18 cellular contexts compared by ENCODE assay signal in genomic region chr17:61662771-61663170, GRCh38.
DNase-seq lines count a peak whose midpoint lies in the region; TF ChIP-seq lines count a peak whose summit lies in the region.
"Had no signal": no experiment of that assay in that cellular context is flagged by ENCODE, and none has a peak within 500 bp of the region (broad histone marks: within the 10 kb centered on the region; RNA-seq: fewer than 3 reads in every experiment).

No MANE protein-coding gene starts in this region.

- H3K4me3 ChIP-seq in adipocyte (ENCODE audit: low read length) (no peak overlapping the region), fibroblast of mammary gland (ENCODE audit: control insufficient read depth, low read depth, low read length) (no peak overlapping the region), osteoblast (ENCODE audit: insufficient read depth, low read length) (no peak overlapping the region), H7 (ENCODE audit: insufficient read depth, low read depth, low read length) (no peak overlapping the region), uterus (no peak overlapping the region), trophoblast cell (ENCODE audit: low read depth, low read length) (no peak overlapping the region)
- H3K4me3 ChIP-seq: Peyer's patch had no signal

- intact Hi-C loops in uterus (cut with DNase I; ENCODE audit: low total_unique reads): no loop called here

- H2BK5ac ChIP-seq in trophoblast cell (ENCODE audit: low read depth, low read length, poor library complexity): no peak overlapping the region

- H3K9ac ChIP-seq in adipocyte (ENCODE audit: low read length): no peak overlapping the region
- H3K9ac ChIP-seq in trophoblast cell (ENCODE audit: low read length): no peak overlapping the region

- H3K18ac ChIP-seq in trophoblast cell (ENCODE audit: low read length): no peak overlapping the region

- H4K12ac ChIP-seq in trophoblast cell (ENCODE audit: low read depth, low read length): no peak overlapping the region

- no peak overlapping the region for H3K27ac ChIP-seq in osteoblast (ENCODE audit: low read depth, low read length)
- no peak overlapping the region for H3K27ac ChIP-seq in uterus
- H3K27ac ChIP-seq in trophoblast cell (ENCODE audit: low read depth, low read length): no peak overlapping the region
- H3K27ac ChIP-seq: C4-2B, Peyer's patch had no signal

- no peak overlapping the region for H3K14ac ChIP-seq in trophoblast cell (ENCODE audit: low read length)

- H2AFZ ChIP-seq in osteoblast (ENCODE audit: low read length) (no peak overlapping the region), trophoblast cell (ENCODE audit: insufficient read depth, low read length, poor library complexity) (no peak overlapping the region)

- H3K23ac ChIP-seq in trophoblast cell (ENCODE audit: low read length): no peak overlapping the region

- H3K4me2 ChIP-seq in osteoblast (ENCODE audit: insufficient read depth, low read length) (no peak overlapping the region), trophoblast cell (ENCODE audit: low read length) (no peak overlapping the region)

- no peak overlapping the region for H3K4ac ChIP-seq in trophoblast cell (ENCODE audit: low read depth, low read length)

- TF ChIP-seq CTCF in fibroblast of mammary gland (conservative IDR thresholded peaks at IDR 0.05; ENCODE audit: control insufficient read depth, insufficient read depth, low read depth, low read length): no peak
- TF ChIP-seq CTCF in osteoblast (IDR thresholded peaks at IDR 0.05; ENCODE audit: extremely low read depth, low read depth, low read length): no peak
- no peak for TF ChIP-seq CTCF in uterus (IDR thresholded peaks at IDR 0.05)

- no peak overlapping the region for H4K8ac ChIP-seq in trophoblast cell (ENCODE audit: low read depth, low read length)

- H2BK120ac ChIP-seq in trophoblast cell (ENCODE audit: insufficient read depth, low read length, poor library complexity): no peak overlapping the region

- H4K91ac ChIP-seq in trophoblast cell (ENCODE audit: low read depth, low read length): no peak overlapping the region

- H3K79me2 ChIP-seq in osteoblast (ENCODE audit: insufficient read depth, low read length): no peaks in the 10 kb centered on the region
- no peaks in the 10 kb centered on the region for H3K79me2 ChIP-seq in trophoblast cell (ENCODE audit: control insufficient read depth, insufficient read depth, low read length, poor library complexity)

- no peak overlapping the region for H2BK12ac ChIP-seq in trophoblast cell (ENCODE audit: low read length)

- no peaks in the 10 kb centered on the region for H3K27me3 ChIP-seq in adipocyte (replicated peaks; ENCODE audit: control insufficient read depth, insufficient read depth, low read length)
- H3K27me3 ChIP-seq in osteoblast (ENCODE audit: insufficient read depth, low read length): no peaks in the 10 kb centered on the region
- H3K27me3 ChIP-seq in H7 (ENCODE audit: control insufficient read depth, insufficient read depth, low read length): no peaks in the 10 kb centered on the region
- no peaks in the 10 kb centered on the region for H3K27me3 ChIP-seq in uterus
- H3K27me3 ChIP-seq in trophoblast cell (ENCODE audit: insufficient read depth, low read length): no peaks in the 10 kb centered on the region
- H3K27me3 ChIP-seq: Peyer's patch had no signal

- no peaks in the 10 kb centered on the region for H3K79me1 ChIP-seq in trophoblast cell (ENCODE audit: low read length)

- no peak for TF ChIP-seq POLR2A in uterus (IDR thresholded peaks at IDR 0.05)

- H3K36me3 ChIP-seq in adipocyte (ENCODE audit: control insufficient read depth, insufficient read depth, low read length, severe bottlenecking) (no peaks in the 10 kb centered on the region), osteoblast (ENCODE audit: insufficient read depth, low read length) (no peaks in the 10 kb centered on the region), H7 (replicated peaks; ENCODE audit: control insufficient read depth, insufficient read depth, low read length) (no peaks in the 10 kb centered on the region), uterus (no peaks in the 10 kb centered on the region), trophoblast cell (ENCODE audit: control insufficient read depth in 1 of 2, insufficient read depth in 2 of 2, low read length in 2 of 2) (no peaks in the 10 kb centered on the region)
- H3K36me3 ChIP-seq: Peyer's patch had no signal

- H4K20me1 ChIP-seq in osteoblast (ENCODE audit: insufficient read depth, low read length): no peaks in the 10 kb centered on the region

- DNase-seq in GM03348 (ENCODE audit: low spot score) (peak; percentile 13), adipocyte (ENCODE audit: low read depth) (peak; percentile 38), fibroblast of mammary gland (ENCODE audit: low read depth) (peak; percentile 65), osteoblast (ENCODE audit: insufficient read length, low spot score, missing footprints) (peak; percentile 1), H7 (no peak), uterus (no peak), NCI-H2196 (lab: John Stamatoyannopoulos, UW; ENCODE audit: unreplicated experiment) (no peak), trophoblast cell (no peak)
- DNase-seq: Calu3; CD8-positive, alpha-beta memory T cell; KG1; NCI-H1092 treated with DMSO at 0.1 percent for 48 hours; NCI-H1436 treated with DMSO at 0.1 percent for 48 hours; NCI-H1930; NCI-H2227 treated with DMSO at 0.1 percent for 48 hours; NCI-H524 treated with DMSO at 0.1 percent for 48 hours; Peyer's patch had no signal

- no peaks in the 10 kb centered on the region for H3K9me3 ChIP-seq in adipocyte (ENCODE audit: control insufficient read depth, low read length)
- H3K9me3 ChIP-seq in osteoblast (ENCODE audit: low read depth, low read length): no peaks in the 10 kb centered on the region
- no peaks in the 10 kb centered on the region for H3K9me3 ChIP-seq in uterus
- no peaks in the 10 kb centered on the region for H3K9me3 ChIP-seq in trophoblast cell (ENCODE audit: insufficient read depth, low read depth, low read length)
- H3K9me3 ChIP-seq: Peyer's patch had no signal

- H2AK5ac ChIP-seq in trophoblast cell (ENCODE audit: low read length): no peak overlapping the region

- H3K4me1 ChIP-seq in adipocyte (ENCODE audit: control insufficient read depth, insufficient read depth, low read length): peaks cover 4% of the 10 kb centered on the region
- H3K4me1 ChIP-seq in osteoblast (ENCODE audit: insufficient read depth, low read length): peaks cover 15% of the 10 kb centered on the region
- H3K4me1 ChIP-seq in uterus: no peaks in the 10 kb centered on the region
- no peaks in the 10 kb centered on the region for H3K4me1 ChIP-seq in trophoblast cell (ENCODE audit: control insufficient read depth in 1 of 2, insufficient read depth in 2 of 2, low read length in 2 of 2)
- H3K4me1 ChIP-seq: Peyer's patch had no signal

- no CpG with 5 or more reads among the region's 2 CpGs for WGBS in trophoblast cell (ENCODE audit: extremely low coverage, insufficient coverage, insufficient read length)

Comparison
In these comparisons a context has a peak if more than half of its experiments do, and no peak if none do; other contexts are left out.
1. DNase-seq: peak in GM03348 (single experiment), adipocyte (single experiment), fibroblast of mammary gland (single experiment) and osteoblast (single experiment); none in H7 (single experiment), uterus (0 of 2), NCI-H2196 (single experiment) and trophoblast cell (0 of 2).